11 cellular contexts compared by ENCODE assay signal in genomic region chr19:3880471-3881271, GRCh38. TPM values are rescaled to one million over a fixed set of nuclear protein-coding genes. Genes with fewer than 3 reads are reported as not detected.
DNase-seq lines count a peak whose midpoint lies in the region; ATAC-seq and TF ChIP-seq lines count a peak whose summit lies in the region.
"Had no signal": no experiment of that assay in that cellular context is flagged by ENCODE, and none has a peak within 500 bp of the region (broad histone marks: within the 10 kb centered on the region; RNA-seq: fewer than 3 reads in every experiment).

TSS of gene ATCAY (plus strand) at chr19:3880685. CDS start at chr19:3885768, 5,083 bp downstream.

- H3K27ac ChIP-seq in HUES64 (ENCODE audit: low read depth, low read length) (no peak within 1 kb of the TSS; the same call in 1 of the 2 replicates), smooth muscle cell (ENCODE audit: low read depth) (no peak within 1 kb of the TSS)

- H3K4me2 ChIP-seq in smooth muscle cell: peak within 1 kb of the TSS; percentile 61

- DNase-seq in NCI-H510A treated with DMSO at 0.1 percent for 48 hours (lab: John Stamatoyannopoulos, UW): peak; percentile 82
- DNase-seq in globus pallidus (ENCODE audit: low spot score): peak; percentile 21
- DNase-seq in smooth muscle cell (lab: John Stamatoyannopoulos, UW; ENCODE audit: unreplicated experiment): no peak
- DNase-seq in T-helper 9 cell: no peak
- no peak for DNase-seq in activated CD4-positive, CD25-positive, alpha-beta regulatory T cell treated with anti-CD3 and anti-CD28 coated beads, Interleukin-2, amount 50 U/mL, for 72 hours
- no peak for DNase-seq in stimulated activated naive CD8-positive, alpha-beta T cell treated with anti-CD3 and anti-CD28 coated beads, Interleukin-15, amount 100 ng/mL, for 72 hours
- DNase-seq: effector memory CD4-positive, alpha-beta T cell; NCI-H226 had no signal

- H3K4me3 ChIP-seq in HUES64 (ENCODE audit: low read length) (peak within 1 kb of the TSS; percentile 71), smooth muscle cell (peak within 1 kb of the TSS; percentile 0)

- H3K79me2 ChIP-seq in smooth muscle cell (ENCODE audit: low read depth): no peaks in the 10 kb centered on the region

- H3K4me1 ChIP-seq in HUES64 (ENCODE audit: insufficient read depth, low read length): no peaks in the 10 kb centered on the region
- peaks cover 3% of the 10 kb centered on the region for H3K4me1 ChIP-seq in smooth muscle cell (ENCODE audit: low read depth)

- peaks cover 17% of the 10 kb centered on the region for H3K27me3 ChIP-seq in HUES64 (ENCODE audit: insufficient read depth, low read length)
- H3K27me3 ChIP-seq in smooth muscle cell (ENCODE audit: low read depth): peaks cover 43% of the 10 kb centered on the region

- peaks cover 20% of the 10 kb centered on the region for H3K4me1 Mint-ChIP-seq in stimulated activated naive CD8-positive, alpha-beta T cell treated with anti-CD3 and anti-CD28 coated beads, Interleukin-15, amount 100 ng/mL, for 72 hours

- H3F3A ChIP-seq in smooth muscle cell (ENCODE audit: low read depth): no peaks in the 10 kb centered on the region

- H2AFZ ChIP-seq in smooth muscle cell (ENCODE audit: low read depth): no peak within 1 kb of the TSS

- H3K9me3 Mint-ChIP-seq in stimulated activated naive CD8-positive, alpha-beta T cell treated with anti-CD3 and anti-CD28 coated beads, Interleukin-15, amount 100 ng/mL, for 72 hours: no peaks in the 10 kb centered on the region
- H3K9me3 Mint-ChIP-seq: activated T-helper 2 cell treated with anti-CD3 and anti-CD28 coated beads, Interferon-gamma antibody, Interleukin-2, Interleukin-4, amounts not matched to agents 10 μg/mL and 5 μg/mL and 100 μg/mL, durations not matched to agents 14 hours and 24 hours and 36 hours; T-helper 2 cell treated with Interferon-gamma antibody and Interleukin-4, amounts not matched to agents 5 μg/mL and 100 μg/mL, for 36 hours had no signal

- under 1% methylated on average over 49 of the region's 49 CpGs for WGBS in HUES64
- WGBS in smooth muscle cell (ENCODE audit: low lambda C conversion rate): 2% methylated on average over 44 of the region's 49 CpGs

- peaks cover 52% of the 10 kb centered on the region for H3K27me3 Mint-ChIP-seq in stimulated activated naive CD8-positive, alpha-beta T cell treated with anti-CD3 and anti-CD28 coated beads, Interleukin-15, amount 100 ng/mL, for 72 hours

- H3K4me3 Mint-ChIP-seq in stimulated activated naive CD8-positive, alpha-beta T cell treated with anti-CD3 and anti-CD28 coated beads, Interleukin-15, amount 100 ng/mL, for 72 hours: peak within 1 kb of the TSS in 1 of 2 donors; percentile 51
- H3K4me3 Mint-ChIP-seq: T-helper 2 cell treated with Interferon-gamma antibody and Interleukin-4, amounts not matched to agents 5 μg/mL and 100 μg/mL, for 36 hours had no signal

- H3K9ac ChIP-seq in HUES64 (ENCODE audit: low read depth, low read length) (peak within 1 kb of the TSS; percentile 51), smooth muscle cell (ENCODE audit: low read depth) (no peak within 1 kb of the TSS)

- TF ChIP-seq CTCF in smooth muscle cell (IDR thresholded peaks at IDR 0.05; ENCODE audit: borderline replicate concordance, insufficient read depth, poor library complexity, severe bottlenecking): no peak

- no peak within 1 kb of the TSS for H3K27ac Mint-ChIP-seq in stimulated activated naive CD8-positive, alpha-beta T cell treated with anti-CD3 and anti-CD28 coated beads, Interleukin-15, amount 100 ng/mL, for 72 hours
- H3K27ac Mint-ChIP-seq: activated T-helper 2 cell treated with anti-CD3 and anti-CD28 coated beads, Interferon-gamma antibody, Interleukin-2, Interleukin-4, amounts not matched to agents 10 μg/mL and 5 μg/mL and 100 μg/mL, durations not matched to agents 14 hours and 24 hours and 36 hours; T-helper 2 cell treated with Interferon-gamma antibody and Interleukin-4, amounts not matched to agents 5 μg/mL and 100 μg/mL, for 36 hours had no signal

- H3K36me3 ChIP-seq in HUES64 (ENCODE audit: insufficient read depth, low read length) (peaks cover under 1% of the 10 kb centered on the region; the same call in 1 of the 2 replicates), smooth muscle cell (ENCODE audit: low read depth) (no peaks in the 10 kb centered on the region)

- no peaks in the 10 kb centered on the region for H4K20me1 ChIP-seq in smooth muscle cell (ENCODE audit: low read depth)

- H3K9me3 ChIP-seq in HUES64 (ENCODE audit: insufficient read depth, low read depth, low read length) (no peaks in the 10 kb centered on the region), smooth muscle cell (replicated peaks; ENCODE audit: low read depth) (no peaks in the 10 kb centered on the region)

- ATAC-seq in stimulated activated naive CD8-positive, alpha-beta T cell treated with anti-CD3 and anti-CD28 coated beads, Interleukin-15, amount 100 ng/mL, for 72 hours: no peak

RNA-seq across cellular contexts. Expression of gene ATCAY, which starts in this region (rescaled TPM):
- polyA plus RNA-seq in HUES64 (2013, experiment 1 of 2): 11.8 TPM
- polyA plus RNA-seq in HUES64 (2013, experiment 2 of 2): 14.0 TPM
- total RNA-seq in smooth muscle cell: 0.09 and 0.31 TPM in 2 replicates
- polyA plus RNA-seq in smooth muscle cell: 0.28 and 1.1 TPM in 2 replicates
- total RNA-seq: activated T-helper 2 cell treated with anti-CD3 and anti-CD28 coated beads, Interferon-gamma antibody, Interleukin-2, Interleukin-4, amounts not matched to agents 10 μg/mL and 5 μg/mL and 100 μg/mL, durations not matched to agents 14 hours and 24 hours and 36 hours had no signal

Comparison
In these comparisons a context has a peak if more than half of its experiments do, and no peak if none do; other contexts are left out.
1. DNase-seq: peak in NCI-H510A treated with DMSO at 0.1 percent for 48 hours (single experiment) and globus pallidus (single experiment); none in smooth muscle cell (single experiment), T-helper 9 cell (single experiment), activated CD4-positive, CD25-positive, alpha-beta regulatory T cell treated with anti-CD3 and anti-CD28 coated beads, Interleukin-2, amount 50 U/mL, for 72 hours (single experiment) and stimulated activated naive CD8-positive, alpha-beta T cell treated with anti-CD3 and anti-CD28 coated beads, Interleukin-15, amount 100 ng/mL, for 72 hours (0 of 2).